10 cellular contexts compared by ENCODE assay signal in the genomic region with DNA sequence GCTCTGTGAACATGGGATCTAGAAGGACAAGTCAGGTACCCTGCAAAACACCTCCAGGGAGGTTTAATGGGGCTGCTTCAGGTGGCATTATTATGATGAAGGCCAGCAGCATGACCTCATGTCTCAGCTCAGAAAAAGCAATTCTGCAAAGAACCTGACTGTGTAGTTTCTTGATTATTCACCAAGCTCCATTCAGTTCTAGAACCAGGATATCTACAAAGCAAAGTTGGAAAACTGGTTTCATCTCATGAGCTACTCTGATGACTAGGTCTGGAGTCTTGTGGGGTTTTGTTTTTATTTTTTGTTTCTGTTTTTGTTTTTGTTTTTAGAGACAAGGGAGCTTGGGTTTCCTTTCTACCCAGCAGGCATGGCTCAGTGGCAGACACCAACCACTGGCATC. TPM values are rescaled to one million over a fixed set of nuclear protein-coding genes. Genes with fewer than 3 reads are reported as not detected.
DNase-seq lines count a peak whose midpoint lies in the region; ATAC-seq, FAIRE-seq and TF ChIP-seq lines count a peak whose summit lies in the region.
"Had no signal": no experiment of that assay in that cellular context is flagged by ENCODE, and none has a peak within 500 bp of the region (broad histone marks: within the 10 kb centered on the region; RNA-seq: fewer than 3 reads in every experiment).

No MANE protein-coding gene starts in this region.

- DNase-seq in T-helper 1 cell (no peak), erythroblast (lab: John Stamatoyannopoulos, UW) (no peak), NCI-H446 (lab: John Stamatoyannopoulos, UW) (no peak)
- DNase-seq: NCI-H1092, NCI-H774 had no signal

- H3K9me3 Mint-ChIP-seq in T-helper 1 cell treated with Interleukin-12 subunit alpha and Interleukin-12 subunit beta and Interleukin-4 antibody, amounts not matched to agents 30 μg/mL and 1 μg/mL, for 36 hours, result no peaks in the 10 kb centered on the region
- H3K9me3 Mint-ChIP-seq in activated T-helper 17 cell treated with anti-CD3 and anti-CD28 coated beads, Interleukin-2, amount 50 U/mL, for 72 hours, result no peaks in the 10 kb centered on the region

- no peaks in the 10 kb centered on the region for H3K36me3 Mint-ChIP-seq in T-helper 1 cell treated with Interleukin-12 subunit alpha and Interleukin-12 subunit beta and Interleukin-4 antibody, amounts not matched to agents 30 μg/mL and 1 μg/mL, for 36 hours (ENCODE audit: low read depth)
- H3K36me3 Mint-ChIP-seq in activated T-helper 17 cell treated with anti-CD3 and anti-CD28 coated beads, Interleukin-2, amount 50 U/mL, for 72 hours (ENCODE audit: low read depth), result no peaks in the 10 kb centered on the region

- peak overlapping the region; percentile 24 for H3K27ac Mint-ChIP-seq in T-helper 1 cell treated with Interleukin-12 subunit alpha and Interleukin-12 subunit beta and Interleukin-4 antibody, amounts not matched to agents 30 μg/mL and 1 μg/mL, for 36 hours
- H3K27ac Mint-ChIP-seq in activated T-helper 17 cell treated with anti-CD3 and anti-CD28 coated beads, Interleukin-2, amount 50 U/mL, for 72 hours, result no peak overlapping the region

- H3K4me1 Mint-ChIP-seq in T-helper 1 cell treated with Interleukin-12 subunit alpha and Interleukin-12 subunit beta and Interleukin-4 antibody, amounts not matched to agents 30 μg/mL and 1 μg/mL, for 36 hours (ENCODE audit: low read depth), result peaks cover 11% of the 10 kb centered on the region
- peaks cover 4% of the 10 kb centered on the region for H3K4me1 Mint-ChIP-seq in activated T-helper 17 cell treated with anti-CD3 and anti-CD28 coated beads, Interleukin-2, amount 50 U/mL, for 72 hours

- peaks cover 5% of the 10 kb centered on the region for H3K27me3 Mint-ChIP-seq in T-helper 1 cell treated with Interleukin-12 subunit alpha and Interleukin-12 subunit beta and Interleukin-4 antibody, amounts not matched to agents 30 μg/mL and 1 μg/mL, for 36 hours (ENCODE audit: low read depth)
- H3K27me3 Mint-ChIP-seq in activated T-helper 17 cell treated with anti-CD3 and anti-CD28 coated beads, Interleukin-2, amount 50 U/mL, for 72 hours, result no peaks in the 10 kb centered on the region

- ATAC-seq in GM21619 (IDR thresholded peaks at IDR 0.05; ENCODE audit: unreplicated experiment) (peak; percentile 15), HG03460 (IDR thresholded peaks at IDR 0.05; ENCODE audit: unreplicated experiment) (no peak)
- peak; percentile 47 for ATAC-seq in activated T-helper 17 cell treated with anti-CD3 and anti-CD28 coated beads, Interleukin-2, amount 50 U/mL, for 72 hours (replicated peaks)

- peak; percentile 21 for FAIRE-seq in islet of Langerhans (lab: Jason Lieb, UNC)

- no peak overlapping the region for H3K4me3 Mint-ChIP-seq in T-helper 1 cell treated with Interleukin-12 subunit alpha and Interleukin-12 subunit beta and Interleukin-4 antibody, amounts not matched to agents 30 μg/mL and 1 μg/mL, for 36 hours
- H3K4me3 Mint-ChIP-seq in activated T-helper 17 cell treated with anti-CD3 and anti-CD28 coated beads, Interleukin-2, amount 50 U/mL, for 72 hours, result no peak overlapping the region

- no peak for TF ChIP-seq POLR2A in erythroblast (IDR thresholded peaks at IDR 0.05; ENCODE audit: low read length)

RNA-seq across cellular contexts. Expression of a gene that starts 19.0 kb away (rescaled TPM):
- total RNA-seq in activated T-helper 17 cell treated with anti-CD3 and anti-CD28 coated beads, Interleukin-2, amount 50 U/mL, for 72 hours, result 10 to 100 TPM; 10.1 to 17.4 TPM
